13 cellular contexts compared by ENCODE assay signal in genomic region chr11:117000039-117000740, GRCh38.
DNase-seq lines count a peak whose midpoint lies in the region; ATAC-seq and TF ChIP-seq lines count a peak whose summit lies in the region.
"Had no signal": no experiment of that assay in that cellular context is flagged by ENCODE, and none has a peak within 500 bp of the region (broad histone marks: within the 10 kb centered on the region; RNA-seq: fewer than 3 reads in every experiment).

No MANE protein-coding gene starts in this region.

- TF ChIP-seq CTCF in lower lobe of right lung (IDR thresholded peaks at IDR 0.05) (no peak), GM23338 (conservative IDR thresholded peaks at IDR 0.05; ENCODE audit: low read depth in 2 of 2) (no peak), osteoblast (IDR thresholded peaks at IDR 0.05; ENCODE audit: extremely low read depth, low read depth, low read length) (no peak)

- DNase-seq in CD1c-positive myeloid dendritic cell (ENCODE audit: extremely low spot score) (peak; percentile 85), KBM-7 (peak; percentile 70), SKM-1 treated with dmso at 0.1 percent for 144 hours (lab: John Stamatoyannopoulos, UW; ENCODE audit: unreplicated experiment) (peak; percentile 81), lower lobe of right lung (no peak), cerebellar cortex (ENCODE audit: low spot score) (no peak), GM23338 (ENCODE audit: low spot score) (no peak), osteoblast (ENCODE audit: insufficient read length, low spot score, missing footprints) (no peak)
- DNase-seq: activated CD8-positive, alpha-beta T cell treated with anti-CD3 and anti-CD28 coated beads, Interleukin-2, amount 10 ng/mL, durations not matched to agents 7 days and 5 days; activated naive CD8-positive, alpha-beta T cell treated with anti-CD3 and anti-CD28 coated beads, Interleukin-2, amount 50 U/mL, for 24 hours; kidney glomerular epithelial cell; midbrain; NCI-H1436 treated with DMSO at 0.1 percent for 48 hours had no signal

- H3K36me3 ChIP-seq in lower lobe of right lung (no peaks in the 10 kb centered on the region), GM23338 (ENCODE audit: insufficient read depth) (no peaks in the 10 kb centered on the region), osteoblast (ENCODE audit: insufficient read depth, low read length) (no peaks in the 10 kb centered on the region)
- H3K36me3 ChIP-seq: suprapubic skin had no signal

- H3K79me2 ChIP-seq in GM23338 (replicated peaks; ENCODE audit: insufficient read depth) (peaks cover 68% of the 10 kb centered on the region), osteoblast (ENCODE audit: insufficient read depth, low read length) (peaks cover 61% of the 10 kb centered on the region)

- H2AFZ ChIP-seq in GM23338 (no peak overlapping the region), osteoblast (ENCODE audit: low read length) (no peak overlapping the region)

- no peak overlapping the region for H3K4me3 ChIP-seq in lower lobe of right lung
- H3K4me3 ChIP-seq in GM23338 = no peak overlapping the region
- H3K4me3 ChIP-seq in osteoblast (ENCODE audit: insufficient read depth, low read length) = no peak overlapping the region
- H3K4me3 ChIP-seq: suprapubic skin had no signal

- intact Hi-C loops in lower lobe of right lung (cut with DNase I) = no loop called here

- peaks cover 2% of the 10 kb centered on the region for H3K27me3 Mint-ChIP-seq in GM23338 (ENCODE audit: insufficient read depth, low read depth, poor library complexity)
- H3K27me3 Mint-ChIP-seq: activated naive CD8-positive, alpha-beta T cell treated with anti-CD3 and anti-CD28 coated beads, Interleukin-2, amount 50 U/mL, for 24 hours had no signal

- H3K9me2 ChIP-seq in GM23338 (ENCODE audit: insufficient read depth) = no peaks in the 10 kb centered on the region

- ATAC-seq in lower lobe of right lung = peak; percentile 68 to 73
- no peak for ATAC-seq in GM23338
- ATAC-seq: activated CD8-positive, alpha-beta T cell treated with anti-CD3 and anti-CD28 coated beads, Interleukin-2, amount 10 ng/mL, durations not matched to agents 7 days and 5 days had no signal

- in situ Hi-C loops in KBM-7 (cut with MboI; ENCODE audit: low pct_unique_long_range_greater_than_20kb, low sequenced_read_pairs) = no loop called here

- H3K4me3 Mint-ChIP-seq in GM23338 = no peak overlapping the region
- H3K4me3 Mint-ChIP-seq: activated CD8-positive, alpha-beta T cell treated with anti-CD3 and anti-CD28 coated beads, Interleukin-2, amount 10 ng/mL, durations not matched to agents 7 days and 5 days; activated naive CD8-positive, alpha-beta T cell treated with anti-CD3 and anti-CD28 coated beads, Interleukin-2, amount 50 U/mL, for 24 hours had no signal

- no peak overlapping the region for H3K27ac Mint-ChIP-seq in GM23338
- H3K27ac Mint-ChIP-seq: activated CD8-positive, alpha-beta T cell treated with anti-CD3 and anti-CD28 coated beads, Interleukin-2, amount 10 ng/mL, durations not matched to agents 7 days and 5 days; activated naive CD8-positive, alpha-beta T cell treated with anti-CD3 and anti-CD28 coated beads, Interleukin-2, amount 50 U/mL, for 24 hours had no signal

- H3K4me1 Mint-ChIP-seq in GM23338 = peaks cover 5% of the 10 kb centered on the region; the same call in 2 of the 3 replicates

- H3K4me2 ChIP-seq in GM23338 (no peak overlapping the region), osteoblast (ENCODE audit: insufficient read depth, low read length) (no peak overlapping the region)

- H3K27ac ChIP-seq in lower lobe of right lung (no peak overlapping the region), GM23338 (ENCODE audit: low read depth) (no peak overlapping the region), osteoblast (ENCODE audit: low read depth, low read length) (no peak overlapping the region)

- no peaks in the 10 kb centered on the region for H3F3A ChIP-seq in GM23338 (replicated peaks; ENCODE audit: low read depth)

- H3K9me3 ChIP-seq in lower lobe of right lung (no peaks in the 10 kb centered on the region), osteoblast (ENCODE audit: low read depth, low read length) (no peaks in the 10 kb centered on the region)
- H3K9me3 ChIP-seq: suprapubic skin had no signal

- peaks cover 27% of the 10 kb centered on the region for H4K20me1 ChIP-seq in GM23338 (replicated peaks; ENCODE audit: insufficient read depth)
- peaks cover 17% of the 10 kb centered on the region for H4K20me1 ChIP-seq in osteoblast (ENCODE audit: insufficient read depth, low read length)

- H3K27me3 ChIP-seq in lower lobe of right lung (ENCODE audit: low read depth) (no peaks in the 10 kb centered on the region), GM23338 (ENCODE audit: insufficient read depth) (no peaks in the 10 kb centered on the region), osteoblast (ENCODE audit: insufficient read depth, low read length) (no peaks in the 10 kb centered on the region)
- H3K27me3 ChIP-seq: suprapubic skin had no signal

- H3K36me3 Mint-ChIP-seq in GM23338 (ENCODE audit: low read depth) = no peaks in the 10 kb centered on the region

- H3K4me1 ChIP-seq in lower lobe of right lung = peaks cover 39% of the 10 kb centered on the region
- no peaks in the 10 kb centered on the region for H3K4me1 ChIP-seq in GM23338 (ENCODE audit: insufficient read depth)
- H3K4me1 ChIP-seq in osteoblast (ENCODE audit: insufficient read depth, low read length) = no peaks in the 10 kb centered on the region

- no peaks in the 10 kb centered on the region for H3K9me3 Mint-ChIP-seq in GM23338
- H3K9me3 Mint-ChIP-seq: activated naive CD8-positive, alpha-beta T cell treated with anti-CD3 and anti-CD28 coated beads, Interleukin-2, amount 50 U/mL, for 24 hours had no signal

TF ChIP-seq in GM23338, 12 proteins besides CTCF, POLR2A, EP300 and RAD21 (continues in another document):
- TF ChIP-seq ZNF114 (CRISPR knock-in tag; IDR thresholded peaks at IDR 0.05) (no peak), ZNF462 (CRISPR knock-in tag; IDR thresholded peaks at IDR 0.05) (no peak), STAT1 (IDR thresholded peaks at IDR 0.05; ENCODE audit: unreplicated experiment) (no peak), ZNF331 (CRISPR knock-in tag; IDR thresholded peaks at IDR 0.05; ENCODE audit: low read depth) (no peak), EZH2 (IDR thresholded peaks at IDR 0.05; ENCODE audit: low read depth, unreplicated experiment) (no peak), EZH2phosphoT487 (IDR thresholded peaks at IDR 0.05; ENCODE audit: unreplicated experiment) (no peak)

Comparison
In these comparisons a context has a peak if more than half of its experiments do, and no peak if none do; other contexts are left out.
1. DNase-seq: peak in CD1c-positive myeloid dendritic cell (single experiment), KBM-7 (single experiment) and SKM-1 treated with dmso at 0.1 percent for 144 hours (single experiment); none in lower lobe of right lung (single experiment), cerebellar cortex (single experiment), GM23338 (single experiment) and osteoblast (single experiment).